Comparison of ENCODE assay signal across 14 cellular contexts in the genomic region with DNA sequence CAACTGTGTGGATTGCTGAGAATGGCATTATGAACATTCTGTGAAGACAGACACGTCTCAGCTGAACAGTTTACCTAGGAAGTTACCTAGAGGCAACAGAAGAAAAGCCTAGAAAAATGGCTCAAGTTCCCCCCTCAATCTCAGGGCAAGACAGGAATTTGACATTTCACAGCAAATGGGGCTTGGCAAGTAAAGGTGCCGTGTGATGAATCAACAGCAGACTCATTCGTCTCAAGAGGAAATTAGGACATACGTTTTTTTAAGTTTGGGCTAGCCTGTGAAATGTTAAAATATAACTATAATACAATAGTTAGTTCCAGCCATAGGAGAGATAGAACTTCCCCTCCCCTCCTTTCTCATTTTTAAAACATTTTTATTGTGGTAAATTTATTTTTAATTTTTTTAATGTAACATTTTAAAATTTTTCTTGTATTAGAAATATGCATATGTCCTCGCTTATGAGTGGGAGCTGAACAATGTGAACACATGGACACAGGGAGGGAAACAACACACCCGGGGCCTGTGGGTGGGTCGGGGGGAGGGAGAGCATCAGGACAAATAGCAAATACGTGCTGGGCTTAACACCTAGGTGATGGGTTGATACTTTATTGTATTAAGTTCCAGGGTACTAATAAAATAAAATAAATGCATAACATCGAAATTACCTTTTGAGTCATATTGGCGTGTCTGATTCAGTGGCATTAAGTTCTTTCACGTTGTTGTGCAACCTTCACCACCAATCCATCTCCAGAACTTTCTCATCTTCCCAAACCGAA.
DNase-seq lines count a peak whose midpoint lies in the region; ATAC-seq and TF ChIP-seq lines count a peak whose summit lies in the region.
"Had no signal": no experiment of that assay in that cellular context is flagged by ENCODE, and none has a peak within 500 bp of the region (broad histone marks: within the 10 kb centered on the region; RNA-seq: fewer than 3 reads in every experiment).

No MANE protein-coding gene starts in this region.

- TF ChIP-seq EP300 in ovary (IDR thresholded peaks at IDR 0.05) = no peak

- H3K36me3 ChIP-seq in gastrocnemius medialis (no peaks in the 10 kb centered on the region), ovary (no peaks in the 10 kb centered on the region), body of pancreas (replicated peaks in 1 of 2; ENCODE audit: insufficient read depth in 1 of 2, low read depth in 2 of 2) (no peaks in the 10 kb centered on the region)

- peaks cover 0 to 3% (median 0%) of the 10 kb centered on the region in 6 donors for H3K9me3 Mint-ChIP-seq in immature natural killer cell
- H3K9me3 Mint-ChIP-seq in activated T-cell treated with anti-CD3 and anti-CD28 coated beads, Interleukin-2, amount 50 U/mL, for 72 hours = no peaks in the 10 kb centered on the region
- H3K9me3 Mint-ChIP-seq: activated CD4-positive, alpha-beta T cell treated with anti-CD3 and anti-CD28 coated beads, Interleukin-2, amount 10 ng/mL, durations not matched to agents 7 days and 5 days; CD14-positive monocyte had no signal

- TF ChIP-seq CTCF in fibroblast of pulmonary artery (IDR thresholded peaks at IDR 0.05; ENCODE audit: low read length, missing control alignments) (no peak), gastrocnemius medialis (IDR thresholded peaks at IDR 0.05 in 4 of 5, conservative IDR thresholded peaks at IDR 0.05 in 1 of 5) (no peak), ovary (IDR thresholded peaks at IDR 0.05) (no peak), body of pancreas (IDR thresholded peaks at IDR 0.05) (no peak)

- in situ Hi-C loops in gastrocnemius medialis (cut with MboI; ENCODE audit: low sequenced_read_pairs in 4 of 4) = loop anchor here in 1 of 4 donors (25.0 kb wide), 1 partner anchor 186 kb away; no protein-coding TSS in a partner anchor

- no peak overlapping the region for H3K4me3 ChIP-seq in fibroblast of pulmonary artery (replicated peaks; ENCODE audit: low read depth, low read length)
- no peak overlapping the region for H3K4me3 ChIP-seq in gastrocnemius medialis
- H3K4me3 ChIP-seq in ovary = no peak overlapping the region
- no peak overlapping the region for H3K4me3 ChIP-seq in body of pancreas

- intact Hi-C loops in gastrocnemius medialis (cut with DNase I; ENCODE audit: low total_unique reads) (no loop called here), ovary (cut with DNase I) (no loop called here), body of pancreas (cut with DNase I) (no loop called here)

- no peak for ATAC-seq in gastrocnemius medialis
- ATAC-seq in activated T-cell treated with anti-CD3 and anti-CD28 coated beads, Interleukin-2, amount 50 U/mL, for 72 hours (replicated peaks in 1 of 2) = no peak
- ATAC-seq in body of pancreas = no peak

- H3K4me1 ChIP-seq in gastrocnemius medialis (peaks cover 0 to 12% of the 10 kb centered on the region in 2 donors), ovary (ENCODE audit: insufficient read depth) (peaks cover 2% of the 10 kb centered on the region), body of pancreas (no peaks in the 10 kb centered on the region)

- peak; percentile 30 for DNase-seq in EL
- DNase-seq in RPMI7951 (ENCODE audit: low read depth) = peak; percentile 43
- peak; percentile 55 for DNase-seq in fibroblast of pulmonary artery (ENCODE audit: low read depth)
- no peak for DNase-seq in gastrocnemius medialis
- no peak for DNase-seq in ovary
- DNase-seq in immature natural killer cell = no peak
- DNase-seq in activated T-cell treated with anti-CD3 and anti-CD28 coated beads, Interleukin-2, amount 50 U/mL, for 72 hours = no peak
- DNase-seq in body of pancreas = no peak
- DNase-seq: activated CD4-positive, alpha-beta T cell treated with anti-CD3 and anti-CD28 coated beads, Interleukin-2, amount 10 ng/mL, durations not matched to agents 7 days and 5 days; NCI-H2029; NCI-H774; stimulated activated CD8-positive, alpha-beta memory T cell treated with anti-CD3 and anti-CD28 coated beads, Interleukin-4, amount 100 ng/mL, for 48 hours; T-helper 9 cell had no signal

- H3K9me3 ChIP-seq in gastrocnemius medialis (no peaks in the 10 kb centered on the region), ovary (no peaks in the 10 kb centered on the region), body of pancreas (no peaks in the 10 kb centered on the region)

- no peaks in the 10 kb centered on the region for H3K36me3 Mint-ChIP-seq in immature natural killer cell
- H3K36me3 Mint-ChIP-seq in activated T-cell treated with anti-CD3 and anti-CD28 coated beads, Interleukin-2, amount 50 U/mL, for 72 hours (ENCODE audit: insufficient read depth in 2 of 2) = peaks cover 0 to 2% of the 10 kb centered on the region in 2 donors
- H3K36me3 Mint-ChIP-seq: CD14-positive monocyte had no signal

- H3K27me3 ChIP-seq in gastrocnemius medialis = no peaks in the 10 kb centered on the region
- no peaks in the 10 kb centered on the region for H3K27me3 ChIP-seq in ovary
- H3K27me3 ChIP-seq in body of pancreas = no peaks in the 10 kb centered on the region

- H3K27ac Mint-ChIP-seq in immature natural killer cell = no peak overlapping the region
- no peak overlapping the region for H3K27ac Mint-ChIP-seq in activated T-cell treated with anti-CD3 and anti-CD28 coated beads, Interleukin-2, amount 50 U/mL, for 72 hours
- H3K27ac Mint-ChIP-seq: activated CD4-positive, alpha-beta T cell treated with anti-CD3 and anti-CD28 coated beads, Interleukin-2, amount 10 ng/mL, durations not matched to agents 7 days and 5 days; CD14-positive monocyte had no signal

- H3K27ac ChIP-seq in gastrocnemius medialis (peak overlapping the region in 3 of 4 donors; percentile 27 to 38 (median 33)), ovary (no peak overlapping the region), body of pancreas (no peak overlapping the region)

- whole genome bisulfite sequencing in ovary, 3 donors = 73 to 81% (median 73%) methylated on average over 12 of the region's 12 CpGs
- 61 to 63% methylated on average over 12 of the region's 12 CpGs for WGBS in body of pancreas, 2 donors

- H3K4me3 Mint-ChIP-seq in immature natural killer cell = no peak overlapping the region
- H3K4me3 Mint-ChIP-seq in activated T-cell treated with anti-CD3 and anti-CD28 coated beads, Interleukin-2, amount 50 U/mL, for 72 hours = no peak overlapping the region
- H3K4me3 Mint-ChIP-seq: activated CD4-positive, alpha-beta T cell treated with anti-CD3 and anti-CD28 coated beads, Interleukin-2, amount 10 ng/mL, durations not matched to agents 7 days and 5 days had no signal

- TF ChIP-seq POLR2A in gastrocnemius medialis (IDR thresholded peaks at IDR 0.05) (no peak), ovary (IDR thresholded peaks at IDR 0.05) (no peak), body of pancreas (IDR thresholded peaks at IDR 0.05) (no peak)

- H3K27me3 Mint-ChIP-seq in immature natural killer cell (ENCODE audit: low read depth in 3 of 3) = peaks cover 1 to 23% (median 10%) of the 10 kb centered on the region in 3 donors
- peaks cover 88% of the 10 kb centered on the region for H3K27me3 Mint-ChIP-seq in activated T-cell treated with anti-CD3 and anti-CD28 coated beads, Interleukin-2, amount 50 U/mL, for 72 hours (ENCODE audit: low read depth)

- H3K4me1 Mint-ChIP-seq in immature natural killer cell = peaks cover 0 to 11% of the 10 kb centered on the region in 2 donors
- peaks cover 13% of the 10 kb centered on the region for H3K4me1 Mint-ChIP-seq in activated T-cell treated with anti-CD3 and anti-CD28 coated beads, Interleukin-2, amount 50 U/mL, for 72 hours (ENCODE audit: low read depth)
- H3K4me1 Mint-ChIP-seq: CD14-positive monocyte had no signal

Comparison
In these comparisons a context has a peak if more than half of its experiments do, and no peak if none do; other contexts are left out.
1. DNase-seq: peak in EL (single experiment), RPMI7951 (single experiment) and fibroblast of pulmonary artery (single experiment); none in gastrocnemius medialis (0 of 2), ovary (0 of 5), immature natural killer cell (0 of 3), activated T-cell treated with anti-CD3 and anti-CD28 coated beads, Interleukin-2, amount 50 U/mL, for 72 hours (0 of 2) and body of pancreas (0 of 4).
2. H3K27ac ChIP-seq: peak in gastrocnemius medialis (3 of 4); none in ovary (0 of 2) and body of pancreas (0 of 4).